In genomic region chr16:79926451-79927205, GRCh38 we compare ENCODE assay signal across 25 cellular contexts.
"Had no signal": no experiment of that assay in that cellular context is flagged by ENCODE, and none has a peak within 500 bp of the region (broad histone marks: within the 10 kb centered on the region; RNA-seq: fewer than 3 reads in every experiment).

No MANE protein-coding gene starts in this region.

- ATAC-seq: effector memory CD8-positive, alpha-beta T cell; esophagus mucosa; foreskin keratinocyte; gastrocnemius medialis; gastroesophageal sphincter; heart left ventricle; heart right ventricle had no signal

- FAIRE-seq: endothelial cell of umbilical vein had no signal

- DNase-seq: colonic mucosa; cortex of kidney; dermis blood vessel endothelial cell; dorsolateral prefrontal cortex; effector CD4-positive, alpha-beta T cell; effector CD8-positive, alpha-beta T cell; effector memory CD4-positive, alpha-beta T cell; effector memory CD8-positive, alpha-beta T cell; endodermal cell; erythroblast; esophagus squamous epithelium; foreskin fibroblast; foreskin keratinocyte; foreskin melanocyte; gastrocnemius medialis; glutamatergic neuron; head of caudate nucleus; heart left ventricle; heart right ventricle had no signal

- H3K4me1 ChIP-seq: colonic mucosa, foreskin keratinocyte, gastrocnemius medialis, heart left ventricle, heart right ventricle had no signal

- H3K36me3 ChIP-seq: colonic mucosa, esophagus muscularis mucosa, esophagus squamous epithelium, gastrocnemius medialis, gastroesophageal sphincter, heart left ventricle, heart right ventricle had no signal

- H3K27ac ChIP-seq: colonic mucosa, coronary artery, dorsolateral prefrontal cortex, epithelial cell of prostate, esophagus muscularis mucosa, esophagus squamous epithelium, foreskin keratinocyte, gastrocnemius medialis, gastroesophageal sphincter, heart left ventricle, heart right ventricle had no signal

- H3K9me3 ChIP-seq: colonic mucosa, esophagus muscularis mucosa, esophagus squamous epithelium, gastrocnemius medialis, gastroesophageal sphincter, heart right ventricle had no signal

- H3K27me3 ChIP-seq: colonic mucosa, esophagus muscularis mucosa, esophagus squamous epithelium, foreskin keratinocyte, gastrocnemius medialis, gastroesophageal sphincter, heart left ventricle, heart right ventricle had no signal

- H3K4me3 ChIP-seq: colonic mucosa, coronary artery, dorsolateral prefrontal cortex, esophagus muscularis mucosa, esophagus squamous epithelium, gastrocnemius medialis, gastroesophageal sphincter, heart left ventricle, heart right ventricle had no signal
